23 cellular contexts compared by ENCODE assay signal in the genomic region with DNA sequence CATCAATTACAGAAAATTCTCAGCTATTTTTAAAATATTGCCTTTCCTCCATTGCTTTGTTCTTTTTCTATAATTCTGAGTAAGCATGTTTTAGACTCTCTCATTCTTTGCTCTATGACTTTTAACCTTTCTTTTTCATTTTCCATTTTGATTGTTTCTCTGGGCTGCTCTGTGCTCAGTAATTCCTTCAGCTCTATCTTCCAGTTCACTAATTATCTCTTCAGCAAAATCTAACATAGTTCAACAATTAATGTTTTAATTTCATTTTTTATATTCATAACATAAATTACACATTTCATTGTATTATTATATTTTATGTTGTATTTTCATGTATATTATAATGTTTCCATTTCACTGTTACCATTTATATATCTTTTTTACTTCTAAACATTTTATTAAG.
DNase-seq lines count a peak whose midpoint lies in the region; ATAC-seq, FAIRE-seq and TF ChIP-seq lines count a peak whose summit lies in the region.
"Had no signal": no experiment of that assay in that cellular context is flagged by ENCODE, and none has a peak within 500 bp of the region (broad histone marks: within the 10 kb centered on the region; RNA-seq: fewer than 3 reads in every experiment).

No MANE protein-coding gene starts in this region.

- H3K27ac ChIP-seq in SK-N-SH (ENCODE audit: low read depth in 2 of 2, low read length in 1 of 2) (no peak overlapping the region), K562 (ENCODE audit: extremely low read depth, low read depth, low read length) (no peak overlapping the region), small intestine (ENCODE audit: low read depth in 1 of 2, low read length in 1 of 2) (no peak overlapping the region)
- H3K27ac ChIP-seq: 22Rv1; A549; BLaER1 treated with 17β-estradiol and CSF1 and Interleukin-3, amounts not matched to agents 10 nM and 100 nM had no signal

- H3K9me3 ChIP-seq in SK-N-SH (no peaks in the 10 kb centered on the region), K562 (replicated peaks; ENCODE audit: control insufficient read depth, insufficient read depth, low read depth, low read length) (0 out of 2 replicates have a peak, but pooled peaks cover 2% of the 10 kb centered on the region), small intestine (ENCODE audit: control insufficient read depth, low read depth) (no peaks in the 10 kb centered on the region)
- H3K9me3 ChIP-seq: BE2C had no signal

- H3K36me3 ChIP-seq in SK-N-SH (replicated peaks in 1 of 2; ENCODE audit: control insufficient read depth in 1 of 2, insufficient read depth in 2 of 2, low read length in 1 of 2): no peaks in the 10 kb centered on the region
- H3K36me3 ChIP-seq in K562 (ENCODE audit: control insufficient read depth, insufficient read depth, low read length): no peaks in the 10 kb centered on the region
- no peaks in the 10 kb centered on the region for H3K36me3 ChIP-seq in small intestine (ENCODE audit: control insufficient read depth in 2 of 2, insufficient read depth in 2 of 2, low read length in 2 of 2)
- H3K36me3 ChIP-seq: BE2C; BLaER1 treated with 17β-estradiol and CSF1 and Interleukin-3, amounts not matched to agents 10 nM and 100 nM had no signal

- H3K4me2 ChIP-seq in SK-N-SH (no peak overlapping the region), K562 (ENCODE audit: insufficient read depth, low read length) (no peak overlapping the region)
- H3K4me2 ChIP-seq: A549; BLaER1 treated with 17β-estradiol and CSF1 and Interleukin-3, amounts not matched to agents 10 nM and 100 nM; GM23338 had no signal

- H3K4me1 ChIP-seq in SK-N-SH (ENCODE audit: control insufficient read depth in 1 of 2, insufficient read depth in 2 of 2, low read depth in 1 of 2, low read length in 1 of 2) (peaks cover 0 to 2% of the 10 kb centered on the region in 2 experiments; a peak in 1 of 4 replicates), K562 (replicated peaks in 1 of 2; ENCODE audit: control insufficient read depth in 2 of 2, insufficient read depth in 2 of 2, low read length in 2 of 2) (peaks cover 0 to 13% of the 10 kb centered on the region in 2 experiments; a peak in 2 of 5 replicates), small intestine (ENCODE audit: control insufficient read depth in 2 of 2, insufficient read depth in 1 of 2, low read depth in 1 of 2, low read length in 1 of 2) (no peaks in the 10 kb centered on the region)
- H3K4me1 ChIP-seq: A549; BLaER1 treated with 17β-estradiol and CSF1 and Interleukin-3, amounts not matched to agents 10 nM and 100 nM had no signal

- H3K4me3 ChIP-seq in SK-N-SH (ENCODE audit: low read depth in 2 of 2, low read length in 1 of 2) (no peak overlapping the region), K562 (no peak overlapping the region), small intestine (ENCODE audit: low read depth in 1 of 2, low read length in 2 of 2) (no peak overlapping the region)
- H3K4me3 ChIP-seq: A549; BLaER1 treated with 17β-estradiol and CSF1 and Interleukin-3, amounts not matched to agents 10 nM and 100 nM; GM23338 had no signal

- no peak for TF ChIP-seq POLR2A in K562 (conservative IDR thresholded peaks at IDR 0.05)

- FAIRE-seq in K562 (lab: Jason Lieb, UNC) (no peak), frontal cortex (lab: Jason Lieb, UNC) (peak; percentile 75), small intestine (lab: Jason Lieb, UNC) (peak; percentile 81)
- FAIRE-seq: A549, GM12892 had no signal

- H3K27me3 ChIP-seq in SK-N-SH (ENCODE audit: insufficient read depth) (no peaks in the 10 kb centered on the region), K562 (ENCODE audit: control insufficient read depth in 2 of 2, insufficient read depth in 2 of 2, low read length in 2 of 2) (no peaks in the 10 kb centered on the region), small intestine (ENCODE audit: control insufficient read depth in 2 of 2, insufficient read depth in 2 of 2, low read length in 2 of 2) (no peaks in the 10 kb centered on the region)
- H3K27me3 ChIP-seq: BE2C; BLaER1 treated with 17β-estradiol and CSF1 and Interleukin-3, amounts not matched to agents 10 nM and 100 nM had no signal

- no peak for DNase-seq in SK-N-SH
- no peak for DNase-seq in K562 (ENCODE audit: extremely low read depth in 1 of 4, low spot score in 3 of 4)
- no peak for DNase-seq in frontal cortex (ENCODE audit: low spot score in 2 of 2)
- DNase-seq in small intestine: no peak
- no peak for DNase-seq in activated naive CD4-positive, alpha-beta T cell treated with Interleukin-2 at 50 U/mL for 16 hours
- DNase-seq: ACHN; AML-193; BE2C; Calu3; CD4-positive, alpha-beta memory T cell; COR-L47; DMS53; DMS79 treated with DMSO at 0.1 percent for 48 hours; H9 had no signal

- TF ChIP-seq EP300 in SK-N-SH (IDR thresholded peaks at IDR 0.05; ENCODE audit: borderline replicate concordance in 1 of 2, low read depth in 1 of 2, low read length in 1 of 2) (no peak), K562 (IDR thresholded peaks at IDR 0.05; ENCODE audit: low read length) (no peak)

- H4K20me1 ChIP-seq in SK-N-SH (ENCODE audit: insufficient read depth) (no peaks in the 10 kb centered on the region), K562 (replicated peaks; ENCODE audit: control insufficient read depth, insufficient read depth, low read length) (no peaks in the 10 kb centered on the region)
- H4K20me1 ChIP-seq: BLaER1 treated with 17β-estradiol and CSF1 and Interleukin-3, amounts not matched to agents 10 nM and 100 nM had no signal

- intact Hi-C loops in K562 (cut with micrococcal nuclease): no loop called here

- CTCF ChIA-PET in SK-N-SH (lab: Yijun Ruan, JAX): no interaction called here
- CTCF ChIA-PET in K562 (lab: Yijun Ruan, JAX; ENCODE audit: low intra/inter-chr PET ratio): no interaction called here

- H3K9me1 ChIP-seq in K562 (ENCODE audit: control insufficient read depth, insufficient read depth, low read length): no peaks in the 10 kb centered on the region

- ATAC-seq in SK-N-SH treated with all-trans-retinoic acid at 6 μM for 48 hours (no peak), K562 (no peak), HG03442 (IDR thresholded peaks at IDR 0.05; ENCODE audit: unreplicated experiment) (no peak), HG03280 (IDR thresholded peaks at IDR 0.05; ENCODE audit: unreplicated experiment) (no peak)
- ATAC-seq: A549, GM23338, HCT116 had no signal

- no TSS peak for BruUV-seq in K562 (replicated peaks; lab: Mats Ljungman, UMichigan)

- no peak overlapping the region for H2AFZ ChIP-seq in SK-N-SH (ENCODE audit: low read depth)
- H2AFZ ChIP-seq in K562 (ENCODE audit: low read depth, low read length): no peak overlapping the region
- H2AFZ ChIP-seq: GM23338 had no signal

- TF ChIP-seq CTCF in SK-N-SH (IDR thresholded peaks at IDR 0.05) (no peak), K562 (IDR thresholded peaks at IDR 0.05 in 2 of 3, conservative IDR thresholded peaks at IDR 0.05 in 1 of 3; ENCODE audit: insufficient read depth in 2 of 3, low read depth in 1 of 3, low read length in 3 of 3) (no peak)

- H3K9ac ChIP-seq in SK-N-SH (no peak overlapping the region), K562 (ENCODE audit: insufficient read depth in 1 of 2, low read depth in 2 of 2, low read length in 2 of 2) (no peak overlapping the region)
- H3K9ac ChIP-seq: BLaER1 treated with 17β-estradiol and CSF1 and Interleukin-3, amounts not matched to agents 10 nM and 100 nM had no signal

- H3K9me2 ChIP-seq in SK-N-SH: no peaks in the 10 kb centered on the region; the same call in 1 of the 2 replicates

- H3K79me2 ChIP-seq in SK-N-SH (ENCODE audit: insufficient read depth) (no peaks in the 10 kb centered on the region), K562 (ENCODE audit: control insufficient read depth, insufficient read depth, low read length) (no peaks in the 10 kb centered on the region)

- POLR2A ChIA-PET in SK-N-SH (lab: Yijun Ruan, JAX) (no interaction called here), K562 (lab: Yijun Ruan, JAX) (no interaction called here)

- no peaks in the 10 kb centered on the region for H3F3A ChIP-seq in SK-N-SH (replicated peaks; ENCODE audit: insufficient read depth)

- no peak for TF ChIP-seq RAD21 in SK-N-SH (IDR thresholded peaks at IDR 0.05; ENCODE audit: low read length)
- no peak for TF ChIP-seq RAD21 in K562 (CRISPR knock-in tag; conservative IDR thresholded peaks at IDR 0.05 in 1 of 2, IDR thresholded peaks at IDR 0.05 in 1 of 2)

- in situ Hi-C loops in K562 (cut with MboI): no loop called here

TF ChIP-seq in SK-N-SH treated with all-trans-retinoic acid at 6 μM for 48 hours, 23 proteins besides CTCF, POLR2A, EP300 and RAD21:
- TF ChIP-seq ZFP30 (CRISPR knock-in tag; IDR thresholded peaks at IDR 0.05) (peak; percentile 96), ESRRG (CRISPR knock-in tag; IDR thresholded peaks at IDR 0.05) (no peak)

TF ChIP-seq in SK-N-SH, 30 proteins besides CTCF, POLR2A, EP300 and RAD21 (continues in another document):
- TF ChIP-seq, protein P1, sequence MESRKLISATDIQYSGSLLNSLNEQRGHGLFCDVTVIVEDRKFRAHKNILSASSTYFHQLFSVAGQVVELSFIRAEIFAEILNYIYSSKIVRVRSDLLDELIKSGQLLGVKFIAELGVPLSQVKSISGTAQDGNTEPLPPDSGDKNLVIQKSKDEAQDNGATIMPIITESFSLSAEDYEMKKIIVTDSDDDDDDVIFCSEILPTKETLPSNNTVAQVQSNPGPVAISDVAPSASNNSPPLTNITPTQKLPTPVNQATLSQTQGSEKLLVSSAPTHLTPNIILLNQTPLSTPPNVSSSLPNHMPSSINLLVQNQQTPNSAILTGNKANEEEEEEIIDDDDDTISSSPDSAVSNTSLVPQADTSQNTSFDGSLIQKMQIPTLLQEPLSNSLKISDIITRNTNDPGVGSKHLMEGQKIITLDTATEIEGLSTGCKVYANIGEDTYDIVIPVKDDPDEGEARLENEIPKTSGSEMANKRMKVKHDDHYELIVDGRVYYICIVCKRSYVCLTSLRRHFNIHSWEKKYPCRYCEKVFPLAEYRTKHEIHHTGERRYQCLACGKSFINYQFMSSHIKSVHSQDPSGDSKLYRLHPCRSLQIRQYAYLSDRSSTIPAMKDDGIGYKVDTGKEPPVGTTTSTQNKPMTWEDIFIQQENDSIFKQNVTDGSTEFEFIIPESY (IDR thresholded peaks at IDR 0.05; ENCODE audit: borderline replicate concordance, low read depth): no peak

TF ChIP-seq in K562, 482 proteins besides CTCF, POLR2A, EP300 and RAD21 (continues in another document):
- TF ChIP-seq CBX3 (IDR thresholded peaks at IDR 0.05; ENCODE audit: borderline replicate concordance in 1 of 2, low read length in 2 of 2): peak in 1 of 2 experiments; percentile 37; a peak in 1 of 3 replicates
